In the genomic region with DNA sequence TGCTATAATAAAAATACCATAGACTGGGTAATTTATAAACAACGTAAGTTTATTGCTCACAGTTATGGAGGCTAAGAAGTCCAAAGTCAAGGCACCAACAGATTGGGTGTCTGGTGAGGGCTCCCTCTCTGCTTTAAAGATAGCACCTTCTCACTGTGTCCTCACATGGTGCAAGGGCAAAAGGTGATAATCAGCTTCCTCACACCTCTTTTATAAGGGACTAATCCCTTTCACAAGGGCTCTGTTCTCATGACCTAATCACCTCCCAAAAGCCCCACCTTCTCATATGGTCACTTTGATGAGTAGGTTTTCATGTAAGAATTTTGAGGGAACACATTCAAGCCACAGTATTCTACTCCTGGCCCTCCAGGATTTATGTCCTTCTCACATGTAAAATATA, we compare ENCODE assay signal across 11 cellular contexts.
"Had no signal": no experiment of that assay in that cellular context is flagged by ENCODE, and none has a peak within 500 bp of the region (broad histone marks: within the 10 kb centered on the region; RNA-seq: fewer than 3 reads in every experiment).

No MANE protein-coding gene starts in this region.

- FAIRE-seq: H1, H54 had no signal

- H3K27ac ChIP-seq: GM23248 had no signal

- H3K4me3 ChIP-seq: GM23248, GM23338, HAP-1 had no signal

- H3K4me1 ChIP-seq: HAP-1 had no signal

- H3K27ac Mint-ChIP-seq: GM23338, H9, HFFc6 had no signal

- H3K4me3 Mint-ChIP-seq: GM23338, H9, HFFc6 had no signal

- H3K9ac ChIP-seq: GM23248 had no signal

- H3K36me3 ChIP-seq: HAP-1 had no signal

- H3K9me3 ChIP-seq: HAP-1 had no signal

- H3K4me2 ChIP-seq: GM23338 had no signal

- ATAC-seq: GM23338, HCT116 had no signal

- H3K9me3 Mint-ChIP-seq: GM23338, H9 had no signal

- DNase-seq: GM23248, GOT3, H7, H9, HCEC 1CT, HFFc6 had no signal
